In the genomic region with DNA sequence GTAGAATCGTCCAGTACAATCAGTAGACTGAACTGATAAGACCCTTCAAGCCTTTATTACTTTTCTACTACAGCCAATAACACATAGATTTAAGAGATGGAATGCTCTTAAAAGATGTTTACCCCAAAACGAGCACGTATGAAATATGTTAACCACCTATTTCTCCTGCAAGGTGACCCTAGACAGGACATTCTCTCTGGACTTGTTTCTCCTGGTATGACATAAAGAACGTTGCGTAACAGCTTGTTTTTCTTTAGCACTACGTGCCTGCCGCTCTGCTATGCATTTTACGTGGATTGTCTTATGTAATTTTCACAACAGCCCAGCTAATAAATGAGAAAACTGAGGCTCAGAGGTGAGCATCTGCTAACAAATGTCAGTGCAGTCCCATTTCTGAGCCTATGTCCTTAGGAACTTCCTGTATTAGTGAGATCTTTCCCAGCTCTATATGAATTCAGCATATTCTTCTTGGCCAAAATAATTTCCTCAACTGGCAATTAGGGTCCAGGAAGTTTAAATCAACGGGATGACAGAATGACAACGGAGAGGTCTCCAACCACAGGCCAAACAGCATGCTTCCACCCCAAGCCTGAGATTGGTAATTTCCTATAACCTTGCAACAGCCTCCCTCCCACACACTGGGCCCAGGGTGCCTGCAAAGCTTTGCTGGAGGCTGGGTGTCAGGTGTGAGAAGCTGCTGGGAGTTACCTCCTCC, we compare ENCODE assay signal across 1 cellular context.
TF ChIP-seq lines count a peak whose summit lies in the region.

No MANE protein-coding gene starts in this region.

TF ChIP-seq in HepG2, 621 proteins besides CTCF, POLR2A, EP300 and RAD21 (continued from another document and continues in another):
- no peak for TF ChIP-seq CENPBD1 (CRISPR knock-in tag; IDR thresholded peaks at IDR 0.05; ENCODE audit: borderline replicate concordance, low read depth)
- no peak for TF ChIP-seq TCF12 (IDR thresholded peaks at IDR 0.05)
- peak; percentile 81; the same call in 1 of the 2 replicates for TF ChIP-seq TCF12 (CRISPR knock-in tag; IDR thresholded peaks at IDR 0.05)
- no peak for TF ChIP-seq TOE1 (CRISPR knock-in tag; IDR thresholded peaks at IDR 0.05)
- no peak for TF ChIP-seq ZHX1 (CRISPR knock-in tag; IDR thresholded peaks at IDR 0.05; ENCODE audit: low read depth)
- TF ChIP-seq XBP1 (CRISPR knock-in tag; IDR thresholded peaks at IDR 0.05) = no peak
- no peak for TF ChIP-seq MYC (CRISPR knock-in tag; IDR thresholded peaks at IDR 0.05; ENCODE audit: borderline replicate concordance)
- no peak for TF ChIP-seq MTERF4 (CRISPR knock-in tag; IDR thresholded peaks at IDR 0.05)
- no peak for TF ChIP-seq ZNF557 (CRISPR knock-in tag; IDR thresholded peaks at IDR 0.05)
- TF ChIP-seq ZNF589 (CRISPR knock-in tag; conservative IDR thresholded peaks at IDR 0.05) = no peak
- TF ChIP-seq PTBP1 (IDR thresholded peaks at IDR 0.05; ENCODE audit: low read depth, low read length, poor library complexity, severe bottlenecking) = no peak
- TF ChIP-seq ZKSCAN1 (IDR thresholded peaks at IDR 0.05; ENCODE audit: low read length) = no peak
- no peak for TF ChIP-seq ZSCAN12 (CRISPR knock-in tag; IDR thresholded peaks at IDR 0.05)
- TF ChIP-seq ZNF770 (CRISPR knock-in tag; IDR thresholded peaks at IDR 0.05) = no peak
- TF ChIP-seq ZNF432 (CRISPR knock-in tag; IDR thresholded peaks at IDR 0.05; ENCODE audit: borderline replicate concordance) = no peak
- no peak for TF ChIP-seq SAFB2 (CRISPR knock-in tag; IDR thresholded peaks at IDR 0.05; ENCODE audit: borderline replicate concordance, low read depth)
- TF ChIP-seq TGIF2 (CRISPR knock-in tag; IDR thresholded peaks at IDR 0.05) = 0 out of 2 replicates have a peak, but pooled peaks have one; percentile 34
- TF ChIP-seq, protein P1, sequence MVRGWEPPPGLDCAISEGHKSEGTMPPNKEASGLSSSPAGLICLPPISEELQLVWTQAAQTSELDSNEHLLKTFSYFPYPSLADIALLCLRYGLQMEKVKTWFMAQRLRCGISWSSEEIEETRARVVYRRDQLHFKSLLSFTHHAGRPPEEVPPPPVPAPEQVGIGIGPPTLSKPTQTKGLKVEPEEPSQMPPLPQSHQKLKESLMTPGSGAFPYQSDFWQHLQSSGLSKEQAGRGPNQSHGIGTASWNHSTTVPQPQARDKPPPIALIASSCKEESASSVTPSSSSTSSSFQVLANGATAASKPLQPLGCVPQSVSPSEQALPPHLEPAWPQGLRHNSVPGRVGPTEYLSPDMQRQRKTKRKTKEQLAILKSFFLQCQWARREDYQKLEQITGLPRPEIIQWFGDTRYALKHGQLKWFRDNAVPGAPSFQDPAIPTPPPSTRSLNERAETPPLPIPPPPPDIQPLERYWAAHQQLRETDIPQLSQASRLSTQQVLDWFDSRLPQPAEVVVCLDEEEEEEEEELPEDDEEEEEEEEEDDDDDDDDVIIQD (CRISPR knock-in tag; IDR thresholded peaks at IDR 0.05; ENCODE audit: low read depth) = peak; percentile 96
- TF ChIP-seq BHLHE40 (IDR thresholded peaks at IDR 0.05; ENCODE audit: low read length) = no peak
- peak; percentile 62; the same call in 1 of the 2 replicates for TF ChIP-seq SP5 (CRISPR knock-in tag; IDR thresholded peaks at IDR 0.05; ENCODE audit: borderline replicate concordance, low read depth)
- no peak for TF ChIP-seq ZMAT5 (CRISPR knock-in tag; IDR thresholded peaks at IDR 0.05; ENCODE audit: borderline replicate concordance, low read depth)
- no peak for TF ChIP-seq RAD51 (IDR thresholded peaks at IDR 0.05; ENCODE audit: borderline replicate concordance)
- TF ChIP-seq HMGXB4 (CRISPR knock-in tag; IDR thresholded peaks at IDR 0.05; ENCODE audit: borderline replicate concordance in 1 of 2, low read depth in 1 of 2) = peak in 1 of 2 experiments; percentile 32; a peak in 1 of 4 replicates
- peak; percentile 68; the same call in 1 of the 2 replicates for TF ChIP-seq ARNT2 (CRISPR knock-in tag; IDR thresholded peaks at IDR 0.05; ENCODE audit: low read depth)
- no peak for TF ChIP-seq ZEB1 (IDR thresholded peaks at IDR 0.05; ENCODE audit: insufficient replicate concordance, low read depth)
- no peak for TF ChIP-seq REL (CRISPR knock-in tag; conservative IDR thresholded peaks at IDR 0.05)
- TF ChIP-seq YY1 (IDR thresholded peaks at IDR 0.05; ENCODE audit: insufficient read depth, insufficient replicate concordance, low read depth, low read length) = no peak
- no peak for TF ChIP-seq E2F5 (CRISPR knock-in tag; conservative IDR thresholded peaks at IDR 0.05)
- 0 out of 2 replicates have a peak, but pooled peaks have one; percentile 39 for TF ChIP-seq ZNF556 (CRISPR knock-in tag; IDR thresholded peaks at IDR 0.05; ENCODE audit: borderline replicate concordance)
- 0 out of 2 replicates have a peak, but pooled peaks have one; percentile 17 for TF ChIP-seq SMAD9 (CRISPR knock-in tag; IDR thresholded peaks at IDR 0.05)
- peak; percentile 62; the same call in 1 of the 2 replicates for TF ChIP-seq ZNF670 (CRISPR knock-in tag; IDR thresholded peaks at IDR 0.05; ENCODE audit: borderline replicate concordance)
- TF ChIP-seq RCOR2 (CRISPR knock-in tag; IDR thresholded peaks at IDR 0.05) = no peak
- no peak for TF ChIP-seq SCMH1 (CRISPR knock-in tag; IDR thresholded peaks at IDR 0.05; ENCODE audit: borderline replicate concordance)
- peak; percentile 8 for TF ChIP-seq CCAR2 (optimal IDR thresholded peaks at IDR 0.05; ENCODE audit: low read depth, low read length)
- TF ChIP-seq, protein P2, sequence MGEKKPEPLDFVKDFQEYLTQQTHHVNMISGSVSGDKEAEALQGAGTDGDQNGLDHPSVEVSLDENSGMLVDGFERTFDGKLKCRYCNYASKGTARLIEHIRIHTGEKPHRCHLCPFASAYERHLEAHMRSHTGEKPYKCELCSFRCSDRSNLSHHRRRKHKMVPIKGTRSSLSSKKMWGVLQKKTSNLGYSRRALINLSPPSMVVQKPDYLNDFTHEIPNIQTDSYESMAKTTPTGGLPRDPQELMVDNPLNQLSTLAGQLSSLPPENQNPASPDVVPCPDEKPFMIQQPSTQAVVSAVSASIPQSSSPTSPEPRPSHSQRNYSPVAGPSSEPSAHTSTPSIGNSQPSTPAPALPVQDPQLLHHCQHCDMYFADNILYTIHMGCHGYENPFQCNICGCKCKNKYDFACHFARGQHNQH (CRISPR knock-in tag; IDR thresholded peaks at IDR 0.05) = peak; percentile 85
- TF ChIP-seq MTF2 (CRISPR knock-in tag; IDR thresholded peaks at IDR 0.05; ENCODE audit: borderline replicate concordance) = no peak
- TF ChIP-seq ZNF331 (CRISPR knock-in tag; IDR thresholded peaks at IDR 0.05) = peak; percentile 94; the same call in 1 of the 2 replicates
- TF ChIP-seq PITX1 (CRISPR knock-in tag; IDR thresholded peaks at IDR 0.05) = peak; percentile 50; the same call in 1 of the 2 replicates
- no peak; the same call in 1 of the 2 replicates for TF ChIP-seq MXD3 (CRISPR knock-in tag; IDR thresholded peaks at IDR 0.05)
- TF ChIP-seq ATRX (CRISPR knock-in tag; IDR thresholded peaks at IDR 0.05; ENCODE audit: borderline replicate concordance) = no peak
- no peak for TF ChIP-seq FOSL1 (CRISPR knock-in tag; IDR thresholded peaks at IDR 0.05; ENCODE audit: borderline replicate concordance)
- no peak for TF ChIP-seq EZH2 (conservative IDR thresholded peaks at IDR 0.05; ENCODE audit: low read depth, low read length)
- TF ChIP-seq HOXA7 (CRISPR knock-in tag; IDR thresholded peaks at IDR 0.05) = no peak
- TF ChIP-seq ZNF614 (CRISPR knock-in tag; IDR thresholded peaks at IDR 0.05; ENCODE audit: borderline replicate concordance) = peak; percentile 97
- TF ChIP-seq ZNF446 (CRISPR knock-in tag; IDR thresholded peaks at IDR 0.05) = no peak
- TF ChIP-seq MLLT10 (CRISPR knock-in tag; IDR thresholded peaks at IDR 0.05) = no peak
- no peak for TF ChIP-seq SP2 (CRISPR knock-in tag; IDR thresholded peaks at IDR 0.05)
- TF ChIP-seq ARID3A (IDR thresholded peaks at IDR 0.05; ENCODE audit: low read depth, low read length) = no peak
- peak; percentile 83 for TF ChIP-seq MEF2D (CRISPR knock-in tag; IDR thresholded peaks at IDR 0.05)
- 0 out of 2 replicates have a peak, but pooled peaks have one; percentile 40 for TF ChIP-seq ZNF580 (CRISPR knock-in tag; IDR thresholded peaks at IDR 0.05; ENCODE audit: borderline replicate concordance, low read depth)
